ENCODE assay signal across 30 cellular contexts in genomic region chr3:125652349-125652748, GRCh38.
"Had no signal": no experiment of that assay in that cellular context is flagged by ENCODE, and none has a peak within 500 bp of the region (broad histone marks: within the 10 kb centered on the region; RNA-seq: fewer than 3 reads in every experiment).

No MANE protein-coding gene starts in this region.

- H3K36me3 Mint-ChIP-seq: mesothelial cell of epicardium; naive thymus-derived CD4-positive, alpha-beta T cell; natural killer cell treated with Interleukin-12 subunit alpha and Interleukin-12 subunit beta and Interleukin-15 and Interleukin-18, amount 100 ng/mL, for 72 hours; stimulated activated naive B cell treated with anti-CD40 and anti-IgM and Interleukin-4, amounts not matched to agents 10 μg/mL and 1 μg/mL and 100 μg/mL, for 72 hours had no signal

- H3K9me3 Mint-ChIP-seq: mesothelial cell of epicardium; naive thymus-derived CD4-positive, alpha-beta T cell; natural killer cell treated with Interleukin-12 subunit alpha and Interleukin-12 subunit beta and Interleukin-15 and Interleukin-18, amount 100 ng/mL, for 72 hours; stimulated activated naive B cell treated with anti-CD40 and anti-IgM and Interleukin-4, amounts not matched to agents 10 μg/mL and 1 μg/mL and 100 μg/mL, for 72 hours had no signal

- H3K36me3 ChIP-seq: heart left ventricle, left lung, neutrophil, ovary, stomach, thyroid gland, transverse colon, upper lobe of left lung had no signal

- H3K4me1 ChIP-seq: heart left ventricle, left lung, stomach had no signal

- H3K4me3 ChIP-seq: heart left ventricle, left lung, lung, mucosa of descending colon, ovary, skin epidermis, stomach, testis, thyroid gland, transverse colon, upper lobe of left lung had no signal

- DNase-seq: heart left ventricle; hippocampal formation; kidney glomerular epithelial cell; left colon; left lung; mesendoderm; mucosa of descending colon; naive thymus-derived CD4-positive, alpha-beta T cell; occipital lobe; ovary; retina; right cardiac atrium; stimulated activated CD4-positive, alpha-beta T cell treated with anti-CD3 and anti-CD28 coated beads, Interleukin-12 subunit alpha, Interleukin-12 subunit beta, amount 100 ng/mL, for 4 hours; stimulated activated CD4-positive, alpha-beta T cell treated with anti-CD3 and anti-CD28 coated beads, Interleukin-15, amount 100 ng/mL, for 24 hours; stimulated activated CD4-positive, alpha-beta T cell treated with anti-CD3 and anti-CD28 coated beads, Interleukin-2, amount 100 ng/mL, for 24 hours; stimulated activated CD4-positive, alpha-beta T cell treated with anti-CD3 and anti-CD28 coated beads, Interleukin-4, amount 100 ng/mL, for 1 hour; stimulated activated naive B cell treated with anti-CD40 and anti-IgM and Interleukin-4, amounts not matched to agents 10 μg/mL and 1 μg/mL and 100 μg/mL, for 72 hours; stimulated activated naive CD8-positive, alpha-beta T cell treated with anti-CD3 and anti-CD28 coated beads, Interleukin-15, Interleukin-2, amounts not matched to agents 100 U/mL and 50 U/mL, for 24 hours; stomach; testis; thyroid gland; transverse colon; upper lobe of left lung had no signal

- H3K27ac Mint-ChIP-seq: mesothelial cell of epicardium; naive thymus-derived CD4-positive, alpha-beta T cell; natural killer cell treated with Interleukin-12 subunit alpha and Interleukin-12 subunit beta and Interleukin-15 and Interleukin-18, amount 100 ng/mL, for 72 hours; progenitor cell of endocrine pancreas; stimulated activated naive B cell treated with anti-CD40 and anti-IgM and Interleukin-4, amounts not matched to agents 10 μg/mL and 1 μg/mL and 100 μg/mL, for 72 hours had no signal

- H3K27me3 Mint-ChIP-seq: naive thymus-derived CD4-positive, alpha-beta T cell; stimulated activated naive B cell treated with anti-CD40 and anti-IgM and Interleukin-4, amounts not matched to agents 10 μg/mL and 1 μg/mL and 100 μg/mL, for 72 hours had no signal

- H3K9me3 ChIP-seq: heart left ventricle, left lung, mucosa of descending colon, neutrophil, ovary, stomach, testis, thyroid gland, transverse colon, upper lobe of left lung had no signal

- FAIRE-seq: keratinocyte had no signal

- H3K4me1 Mint-ChIP-seq: naive thymus-derived CD4-positive, alpha-beta T cell; stimulated activated naive B cell treated with anti-CD40 and anti-IgM and Interleukin-4, amounts not matched to agents 10 μg/mL and 1 μg/mL and 100 μg/mL, for 72 hours had no signal

- H3K27ac ChIP-seq: heart left ventricle, left lung, neutrophil, ovary, skin epidermis, stomach, testis, thyroid gland, transverse colon had no signal

- H3K27me3 ChIP-seq: heart left ventricle, left lung, neutrophil, ovary, stomach, testis, thyroid gland, transverse colon, upper lobe of left lung had no signal

- H3K4me3 Mint-ChIP-seq: mesothelial cell of epicardium; naive thymus-derived CD4-positive, alpha-beta T cell; natural killer cell treated with Interleukin-12 subunit alpha and Interleukin-12 subunit beta and Interleukin-15 and Interleukin-18, amount 100 ng/mL, for 72 hours; stimulated activated naive B cell treated with anti-CD40 and anti-IgM and Interleukin-4, amounts not matched to agents 10 μg/mL and 1 μg/mL and 100 μg/mL, for 72 hours had no signal
